ENCODE assay signal across 11 cellular contexts in the genomic region with DNA sequence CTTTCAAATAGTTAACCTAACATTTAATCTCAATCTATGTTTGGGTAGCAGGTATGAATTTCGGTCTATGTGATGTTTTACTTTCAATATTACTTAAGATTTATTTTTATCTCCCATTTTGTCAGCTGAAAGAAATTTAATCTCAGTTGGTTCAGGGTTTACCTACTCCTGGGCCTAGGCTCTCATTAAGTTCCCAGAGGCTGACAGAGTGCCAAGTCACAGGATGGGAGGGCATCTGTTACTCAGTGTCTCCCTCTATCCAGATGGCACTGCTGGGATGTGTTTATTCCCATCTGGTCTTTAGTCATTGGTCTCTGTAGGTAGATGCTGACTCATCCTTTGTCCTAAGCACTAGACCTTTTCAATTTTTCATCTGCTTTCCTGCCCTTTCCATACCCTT.
DNase-seq lines count a peak whose midpoint lies in the region; TF ChIP-seq lines count a peak whose summit lies in the region.
"Had no signal": no experiment of that assay in that cellular context is flagged by ENCODE, and none has a peak within 500 bp of the region (broad histone marks: within the 10 kb centered on the region; RNA-seq: fewer than 3 reads in every experiment).

No MANE protein-coding gene starts in this region.

- H3K27ac Mint-ChIP-seq in mesothelial cell of epicardium = no peak overlapping the region
- no peak overlapping the region for H3K27ac Mint-ChIP-seq in CD4-positive, alpha-beta memory T cell

- H3K36me3 Mint-ChIP-seq in mesothelial cell of epicardium = no peaks in the 10 kb centered on the region
- H3K36me3 Mint-ChIP-seq in CD4-positive, alpha-beta memory T cell = no peaks in the 10 kb centered on the region

- no peak overlapping the region for H3K4me3 ChIP-seq in CD4-positive, alpha-beta memory T cell (ENCODE audit: low read length in 2 of 2)
- H3K4me3 ChIP-seq: vagina had no signal

- no peak overlapping the region for H3K4me3 Mint-ChIP-seq in mesothelial cell of epicardium
- no peak overlapping the region for H3K4me3 Mint-ChIP-seq in CD4-positive, alpha-beta memory T cell
- H3K4me3 Mint-ChIP-seq: neural crest cell had no signal

- H3K27me3 Mint-ChIP-seq in mesothelial cell of epicardium (ENCODE audit: low read depth) = no peaks in the 10 kb centered on the region
- peaks cover 0 to 4% of the 10 kb centered on the region in 2 donors for H3K27me3 Mint-ChIP-seq in CD4-positive, alpha-beta memory T cell

- H3K9me3 Mint-ChIP-seq in mesothelial cell of epicardium = no peaks in the 10 kb centered on the region
- no peaks in the 10 kb centered on the region for H3K9me3 Mint-ChIP-seq in CD4-positive, alpha-beta memory T cell
- H3K9me3 Mint-ChIP-seq: neural crest cell had no signal

- no peaks in the 10 kb centered on the region for H3K9me3 ChIP-seq in CD4-positive, alpha-beta memory T cell (ENCODE audit: control insufficient read depth in 1 of 2, low read length in 2 of 2)
- H3K9me3 ChIP-seq: vagina had no signal

- POLR2A ChIA-PET in CD4-positive, alpha-beta memory T cell (lab: Charles Lee; ENCODE audit: partially characterized antibody) = no interaction called here

- H3K4me1 ChIP-seq in CD4-positive, alpha-beta memory T cell (ENCODE audit: insufficient read depth, low read length) = no peaks in the 10 kb centered on the region
- H3K4me1 ChIP-seq: vagina had no signal

- no peaks in the 10 kb centered on the region for H3K36me3 ChIP-seq in CD4-positive, alpha-beta memory T cell (ENCODE audit: insufficient read depth, low read length)
- H3K36me3 ChIP-seq: vagina had no signal

- CTCF ChIA-PET in CD4-positive, alpha-beta memory T cell (lab: Charles Lee; ENCODE audit: partially characterized antibody) = interaction anchor here (1.5 kb wide), 1 partner anchor 10 kb away, joined by 3 read pairs; no protein-coding TSS in a partner anchor

- intact Hi-C loops in CD4-positive, alpha-beta memory T cell (cut with micrococcal nuclease) = no loop called here

- DNase-seq in NCI-H748 (lab: John Stamatoyannopoulos, UW; ENCODE audit: unreplicated experiment) = peak; percentile 22
- DNase-seq in NCI-H748 treated with DMSO at 0.1 percent for 48 hours (lab: John Stamatoyannopoulos, UW) = no peak
- DNase-seq in NCI-H2081 treated with DMSO at 0.1 percent for 48 hours (lab: John Stamatoyannopoulos, UW) = peak; percentile 64
- DNase-seq in cerebellar cortex (ENCODE audit: low spot score) = peak; percentile 98
- DNase-seq in smooth muscle cell of the brain vasculature (ENCODE audit: low read depth, low spot score) = peak; percentile 17
- DNase-seq in mesothelial cell of epicardium (ENCODE audit: low spot score in 2 of 2, unreplicated experiment in 2 of 2) = no peak
- no peak for DNase-seq in occipital lobe (lab: John Stamatoyannopoulos, UW)
- DNase-seq in CD4-positive, alpha-beta memory T cell = no peak
- DNase-seq: head of caudate nucleus had no signal

- no peaks in the 10 kb centered on the region for H3K27me3 ChIP-seq in CD4-positive, alpha-beta memory T cell (ENCODE audit: insufficient read depth, low read length)
- H3K27me3 ChIP-seq: vagina had no signal

- H3K4me1 Mint-ChIP-seq in mesothelial cell of epicardium = peaks cover 13% of the 10 kb centered on the region
- H3K4me1 Mint-ChIP-seq in CD4-positive, alpha-beta memory T cell = peaks cover 0 to 5% (median under 1%) of the 10 kb centered on the region in 4 donors
- H3K4me1 Mint-ChIP-seq: neural crest cell had no signal

- H3K27ac ChIP-seq in CD4-positive, alpha-beta memory T cell (ENCODE audit: low read depth, low read length) = no peak overlapping the region
- H3K27ac ChIP-seq: vagina had no signal

- no peak for TF ChIP-seq CTCF in mesothelial cell of epicardium (IDR thresholded peaks at IDR 0.05; ENCODE audit: unreplicated experiment)

Comparison
In these comparisons a context has a peak if more than half of its experiments do, and no peak if none do; other contexts are left out.
1. DNase-seq: peak in NCI-H748 (single experiment), NCI-H2081 treated with DMSO at 0.1 percent for 48 hours (single experiment), cerebellar cortex (single experiment) and smooth muscle cell of the brain vasculature (single experiment); none in NCI-H748 treated with DMSO at 0.1 percent for 48 hours (single experiment), mesothelial cell of epicardium (0 of 2), occipital lobe (single experiment) and CD4-positive, alpha-beta memory T cell (0 of 5).